ENCODE assay signal across 8 cellular contexts in genomic region chr11:6746086-6746618, GRCh38. TPM values are rescaled to one million over a fixed set of nuclear protein-coding genes. Genes with fewer than 3 reads are reported as not detected.
A peak's percentile ranks its signal among the peaks of the same experiment; 100 is the strongest.
DNase-seq lines count a peak whose midpoint lies in the region; ATAC-seq and TF ChIP-seq lines count a peak whose summit lies in the region.

No MANE protein-coding gene starts in this region.

- no peak for TF ChIP-seq CTCF in WI38 (IDR thresholded peaks at IDR 0.05; ENCODE audit: low read depth, low read length)
- TF ChIP-seq CTCF in fibroblast of lung (conservative IDR thresholded peaks at IDR 0.05 in 1 of 2, IDR thresholded peaks at IDR 0.05 in 1 of 2; ENCODE audit: low read depth in 1 of 2, low read length in 2 of 2): no peak
- TF ChIP-seq CTCF in thoracic aorta (IDR thresholded peaks at IDR 0.05): no peak

- H3K36me3 ChIP-seq in fibroblast of lung (ENCODE audit: control insufficient read depth, insufficient read depth, low read length) (no peaks in the 10 kb centered on the region), thoracic aorta (no peaks in the 10 kb centered on the region)

- peak; percentile 82 for ATAC-seq in GM18873 (IDR thresholded peaks at IDR 0.05; ENCODE audit: low FRiP score, unreplicated experiment)
- ATAC-seq in HG02938 (IDR thresholded peaks at IDR 0.05; ENCODE audit: unreplicated experiment): peak; percentile 77
- no peak for ATAC-seq in thoracic aorta (ENCODE audit: insufficient number of reproducible peaks, low FRiP score, low read depth)

- no peaks in the 10 kb centered on the region for H3K79me2 ChIP-seq in fibroblast of lung (ENCODE audit: control insufficient read depth, insufficient read depth, low read length)

- H3K4me2 ChIP-seq in fibroblast of lung (ENCODE audit: extremely low read depth, insufficient read depth, low read length): peak overlapping the region; percentile 54

- no peaks in the 10 kb centered on the region for H4K20me1 ChIP-seq in fibroblast of lung (ENCODE audit: control insufficient read depth, extremely low read depth, insufficient read depth, low read length)

- H3K9me3 ChIP-seq in fibroblast of lung (ENCODE audit: control insufficient read depth, insufficient read depth, low read depth, low read length) (no peaks in the 10 kb centered on the region), thoracic aorta (no peaks in the 10 kb centered on the region)

- no peak overlapping the region for H3K9ac ChIP-seq in fibroblast of lung (ENCODE audit: insufficient read depth, low read length)

- H3K27me3 ChIP-seq in fibroblast of lung (ENCODE audit: control insufficient read depth, insufficient read depth, low read length) (no peaks in the 10 kb centered on the region), thoracic aorta (replicated peaks; ENCODE audit: insufficient read depth) (no peaks in the 10 kb centered on the region)

- peak overlapping the region; percentile 21; the same call in 1 of the 2 replicates for H3K4me3 ChIP-seq in WI38 (ENCODE audit: low read depth, low read length)
- peak overlapping the region in 2 of 4 experiments; percentile 4 to 26 for H3K4me3 ChIP-seq in fibroblast of lung (replicated peaks in 1 of 4; ENCODE audit: control extremely low read depth in 1 of 4, insufficient read depth in 1 of 4, low read depth in 3 of 4, low read length in 4 of 4)
- H3K4me3 ChIP-seq in thoracic aorta: peak overlapping the region; percentile 65

- H2AFZ ChIP-seq in fibroblast of lung (ENCODE audit: low read length): peak overlapping the region; percentile 41

- DNase-seq in fibroblast of lung (ENCODE audit: low read depth in 2 of 2) (no peak), thoracic aorta (ENCODE audit: low spot score) (no peak), putamen (ENCODE audit: low spot score) (no peak), SKM-1 treated with dmso at 0.1 percent for 144 hours (lab: John Stamatoyannopoulos, UW; ENCODE audit: unreplicated experiment) (no peak), SK-N-DZ (ENCODE audit: low spot score) (no peak)

- no peak overlapping the region for H3K27ac ChIP-seq in fibroblast of lung (ENCODE audit: insufficient read depth, low read length)
- peak overlapping the region in 1 of 2 donors; percentile 49 for H3K27ac ChIP-seq in thoracic aorta

- H3K4me1 ChIP-seq in fibroblast of lung (ENCODE audit: control insufficient read depth, extremely low read depth, insufficient read depth, low read length) (no peaks in the 10 kb centered on the region), thoracic aorta (ENCODE audit: control insufficient read depth in 1 of 2, low read depth in 2 of 2) (no peaks in the 10 kb centered on the region)

RNA-seq across cellular contexts. Expression of gene OR2AG2, which starts 25.6 kb away (rescaled TPM):
- total RNA-seq in fibroblast of lung: under 0.01 TPM in 2 replicates
- 0.03 and 0.26 TPM in 2 replicates for polyA plus RNA-seq in fibroblast of lung
- polyA plus RNA-seq in fibroblast of lung (2012): 0.05 TPM in 1 of 2 replicates, not detected in the other
- polyA minus RNA-seq in fibroblast of lung (ENCODE audit: low replicate concordance): not detected in 2 replicates
- under 1 TPM in 1 of 2 donors, not detected in 1; 0.35 TPM for total RNA-seq in thoracic aorta
- polyA plus RNA-seq in SK-N-DZ (2014; cell fraction: cytosol; rRNA removed): 0.25 and 0.29 TPM in 2 replicates
- 0.26 and 0.30 TPM in 2 replicates for polyA plus RNA-seq in SK-N-DZ (2014; cell fraction: nucleus; rRNA removed)

RNA-seq across cellular contexts. Expression of gene OR2AG1, which starts 36.7 kb away (rescaled TPM):
- total RNA-seq in fibroblast of lung (not detected in 2 replicates), thoracic aorta (not detected)
- polyA plus RNA-seq in fibroblast of lung: not detected in 2 replicates
- not detected in 2 replicates for polyA plus RNA-seq in fibroblast of lung (2012)
- not detected in 2 replicates for polyA minus RNA-seq in fibroblast of lung (ENCODE audit: low replicate concordance)
- not detected in 2 replicates for polyA plus RNA-seq in SK-N-DZ (2014; cell fraction: cytosol; rRNA removed)
- polyA plus RNA-seq in SK-N-DZ (2014; cell fraction: nucleus; rRNA removed): not detected in 2 replicates

RNA-seq across cellular contexts. Expression of gene OR6A2, which starts 53.3 kb away (rescaled TPM):
- total RNA-seq in fibroblast of lung (under 0.01 and 0.17 TPM in 2 replicates), thoracic aorta (under 1 TPM in 1 of 2 donors, not detected in 1; 0.35 TPM)
- 0.03 TPM in 1 of 2 replicates, not detected in the other for polyA plus RNA-seq in fibroblast of lung
- not detected in 2 replicates for polyA plus RNA-seq in fibroblast of lung (2012)
- not detected in 2 replicates for polyA minus RNA-seq in fibroblast of lung (ENCODE audit: low replicate concordance)
- polyA plus RNA-seq in SK-N-DZ (2014; cell fraction: cytosol; rRNA removed): 0.05 TPM in 1 of 2 replicates, not detected in the other
- 0.20 TPM in 1 of 2 replicates, not detected in the other for polyA plus RNA-seq in SK-N-DZ (2014; cell fraction: nucleus; rRNA removed)
